ENCODE assay signal across 22 cellular contexts in the genomic region with DNA sequence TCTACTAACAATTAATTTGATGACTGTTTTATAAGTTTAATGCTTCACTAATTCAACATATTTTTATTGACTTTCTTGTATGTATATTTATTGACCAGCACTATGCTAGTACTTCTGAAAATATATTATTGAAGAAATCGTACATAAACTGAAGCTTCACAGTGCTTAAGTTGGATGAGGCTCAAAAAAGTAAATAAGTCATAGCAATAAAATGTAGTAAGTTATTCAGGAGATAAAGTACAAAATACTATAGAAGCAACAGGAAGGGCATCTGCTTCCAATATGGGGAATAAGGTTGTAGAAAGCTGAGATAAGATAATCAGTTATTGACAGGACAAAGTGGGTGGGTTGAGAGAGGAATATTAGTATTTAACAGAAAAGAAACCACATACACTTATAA.
DNase-seq lines count a peak whose midpoint lies in the region; ATAC-seq, FAIRE-seq and TF ChIP-seq lines count a peak whose summit lies in the region.
"Had no signal": no experiment of that assay in that cellular context is flagged by ENCODE, and none has a peak within 500 bp of the region (broad histone marks: within the 10 kb centered on the region; RNA-seq: fewer than 3 reads in every experiment).

No MANE protein-coding gene starts in this region.

- no TSS peak for BruUV-seq in PC-9 (replicated peaks; lab: Mats Ljungman, UMichigan)

- H3K9me2 ChIP-seq in PC-9 (ENCODE audit: insufficient read depth), result no peaks in the 10 kb centered on the region

- ATAC-seq in GM18873 (IDR thresholded peaks at IDR 0.05; ENCODE audit: low FRiP score, unreplicated experiment), result no peak
- ATAC-seq in GM19455 (IDR thresholded peaks at IDR 0.05; ENCODE audit: unreplicated experiment), result no peak
- ATAC-seq: GM12878 had no signal

- DNase-seq in AG08395 (ENCODE audit: low spot score), result peak; percentile 2
- peak; percentile 17 for DNase-seq in LNCaP clone FGC (ENCODE audit: low read depth)
- peak; percentile 23 for DNase-seq in fibroblast of the aortic adventitia (ENCODE audit: low read depth)
- no peak for DNase-seq in PC-9
- DNase-seq in NOMO-1 treated with dmso at 0.1 percent for 144 hours (lab: John Stamatoyannopoulos, UW; ENCODE audit: unreplicated experiment), result no peak
- DNase-seq: AML-193; Calu3; CD4-positive, alpha-beta T cell; CD8-positive, alpha-beta memory T cell; COR-L47; DMS53; DMS79 treated with DMSO at 0.1 percent for 48 hours; H7; HCEC 1CT had no signal

- no peak overlapping the region for H2AFZ ChIP-seq in PC-9

- H3K27me3 ChIP-seq in PC-9 (ENCODE audit: insufficient read depth, low read depth), result no peaks in the 10 kb centered on the region
- H3K27me3 ChIP-seq: BE2C; BLaER1 treated with 17β-estradiol and CSF1 and Interleukin-3, amounts not matched to agents 10 nM and 100 nM had no signal

- H3K4me3 ChIP-seq in LNCaP clone FGC (ENCODE audit: low read depth, low read length), result no peak overlapping the region
- no peak overlapping the region for H3K4me3 ChIP-seq in fibroblast of the aortic adventitia (ENCODE audit: low read depth, low read length)
- no peak overlapping the region for H3K4me3 ChIP-seq in PC-9
- H3K4me3 ChIP-seq: BLaER1 treated with 17β-estradiol and CSF1 and Interleukin-3, amounts not matched to agents 10 nM and 100 nM; GM12878 had no signal

- no peak overlapping the region for H3K4me2 ChIP-seq in PC-9
- H3K4me2 ChIP-seq: BLaER1 treated with 17β-estradiol and CSF1 and Interleukin-3, amounts not matched to agents 10 nM and 100 nM had no signal

- POLR2A ChIA-PET in PC-9 (lab: Charles Lee; ENCODE audit: unreplicated experiment), result no interaction called here

- CTCF ChIA-PET in PC-9 (lab: Charles Lee), result no interaction called here

- H3K79me2 ChIP-seq in PC-9 (ENCODE audit: low read depth), result no peaks in the 10 kb centered on the region

- H3K36me3 ChIP-seq in PC-9 (ENCODE audit: low read depth), result no peaks in the 10 kb centered on the region
- H3K36me3 ChIP-seq: BE2C; BLaER1 treated with 17β-estradiol and CSF1 and Interleukin-3, amounts not matched to agents 10 nM and 100 nM had no signal

- intact Hi-C loops in PC-9 (cut with micrococcal nuclease; ENCODE audit: unreplicated experiment), result no loop called here

- H3K9me3 ChIP-seq in PC-9 (ENCODE audit: insufficient read depth, low read depth), result no peaks in the 10 kb centered on the region
- H3K9me3 ChIP-seq: BE2C had no signal

- H4K20me1 ChIP-seq in PC-9 (ENCODE audit: insufficient read depth), result no peaks in the 10 kb centered on the region
- H4K20me1 ChIP-seq: BLaER1 treated with 17β-estradiol and CSF1 and Interleukin-3, amounts not matched to agents 10 nM and 100 nM had no signal

- H3K27ac ChIP-seq in PC-9, result no peak overlapping the region
- H3K27ac ChIP-seq: BLaER1 treated with 17β-estradiol and CSF1 and Interleukin-3, amounts not matched to agents 10 nM and 100 nM had no signal

- peak; percentile 27 for FAIRE-seq in G401.6 (lab: Jason Lieb, UNC)
- FAIRE-seq: GM12878, GM18507, H1 had no signal

- TF ChIP-seq CTCF in LNCaP clone FGC (IDR thresholded peaks at IDR 0.05; ENCODE audit: control insufficient read depth, extremely low read depth, insufficient read depth) (no peak), fibroblast of the aortic adventitia (IDR thresholded peaks at IDR 0.05; ENCODE audit: insufficient read depth, low read length) (no peak), PC-9 (conservative IDR thresholded peaks at IDR 0.05) (no peak)

- H3F3A ChIP-seq in PC-9 (ENCODE audit: insufficient read depth, low read depth), result no peaks in the 10 kb centered on the region

- H3K4me1 ChIP-seq in PC-9 (replicated peaks; ENCODE audit: insufficient read depth), result no peaks in the 10 kb centered on the region
- H3K4me1 ChIP-seq: BLaER1 treated with 17β-estradiol and CSF1 and Interleukin-3, amounts not matched to agents 10 nM and 100 nM had no signal

Comparison
In these comparisons a context has a peak if more than half of its experiments do, and no peak if none do; other contexts are left out.
1. DNase-seq: peak in AG08395 (single experiment), LNCaP clone FGC (single experiment) and fibroblast of the aortic adventitia (single experiment); none in PC-9 (0 of 2) and NOMO-1 treated with dmso at 0.1 percent for 144 hours (single experiment).